ENCODE assay signal across 9 cellular contexts in the genomic region with DNA sequence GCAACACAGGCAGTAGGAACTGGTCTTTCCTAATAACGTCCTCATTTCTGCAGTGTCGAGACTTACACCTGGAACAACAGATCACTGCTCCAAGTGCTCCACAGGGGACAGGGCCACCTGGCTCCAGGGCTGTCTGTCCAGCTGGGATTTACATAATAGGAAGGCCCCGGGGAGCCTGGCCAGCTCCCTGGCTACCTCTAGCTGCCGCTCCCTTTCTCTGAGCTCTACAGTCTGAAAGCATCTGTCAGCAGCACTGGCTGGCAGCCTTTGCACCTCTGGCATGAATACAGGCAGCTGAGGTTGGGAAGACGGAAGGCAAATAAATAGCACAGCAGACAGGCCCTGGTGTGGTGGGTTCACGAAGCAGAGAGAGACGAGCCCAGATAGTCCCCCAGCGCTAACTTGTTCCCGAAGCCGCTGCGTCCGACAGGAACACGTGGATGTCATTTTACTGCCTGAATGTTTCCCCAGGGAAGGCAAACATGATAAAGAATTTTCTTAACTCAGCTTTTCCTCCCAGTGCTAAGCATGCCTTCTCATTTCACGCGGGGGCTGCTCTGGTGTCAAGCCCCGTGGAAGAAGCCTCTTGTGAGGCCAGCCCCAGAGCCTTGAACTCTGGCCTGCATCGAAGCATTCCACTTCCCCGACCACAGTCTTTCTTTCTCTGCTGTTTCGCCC.
DNase-seq lines count a peak whose midpoint lies in the region; ATAC-seq and TF ChIP-seq lines count a peak whose summit lies in the region.
"Had no signal": no experiment of that assay in that cellular context is flagged by ENCODE, and none has a peak within 500 bp of the region (broad histone marks: within the 10 kb centered on the region; RNA-seq: fewer than 3 reads in every experiment).

No MANE protein-coding gene starts in this region.

- no peak overlapping the region for H2AFZ ChIP-seq in parathyroid adenoma

- H3K4me1 ChIP-seq in adrenal gland (replicated peaks in 1 of 2) (peaks cover 10 to 18% of the 10 kb centered on the region in 2 donors), right atrium auricular region (peaks cover 0 to 39% of the 10 kb centered on the region in 2 donors), parathyroid adenoma (no peaks in the 10 kb centered on the region)

- H3K9me3 ChIP-seq in adrenal gland (replicated peaks in 1 of 3) (no peaks in the 10 kb centered on the region), right atrium auricular region (no peaks in the 10 kb centered on the region), parathyroid adenoma (ENCODE audit: control insufficient read depth, low read length) (no peaks in the 10 kb centered on the region)

- H3K4me3 ChIP-seq in adrenal gland = no peak overlapping the region
- no peak overlapping the region for H3K4me3 ChIP-seq in right atrium auricular region
- no peak overlapping the region for H3K4me3 ChIP-seq in parathyroid adenoma (ENCODE audit: low read depth, low read length)

- H3K27me3 ChIP-seq in adrenal gland (no peaks in the 10 kb centered on the region), right atrium auricular region (no peaks in the 10 kb centered on the region), parathyroid adenoma (ENCODE audit: control insufficient read depth, insufficient read depth, low read length) (no peaks in the 10 kb centered on the region)

- ATAC-seq in HG02623 (IDR thresholded peaks at IDR 0.05; ENCODE audit: unreplicated experiment) = no peak
- ATAC-seq in GM18870 (IDR thresholded peaks at IDR 0.05; ENCODE audit: unreplicated experiment) = no peak

- WGBS in adrenal gland, 4 donors = 40 to 64% (median 45%) methylated on average over 17 to 19 of the region's 19 CpGs

- H3K27ac ChIP-seq in adrenal gland = peak overlapping the region in 1 of 5 donors; percentile 44
- peak overlapping the region; percentile 56 to 59 for H3K27ac ChIP-seq in right atrium auricular region
- peak overlapping the region; percentile 11 for H3K27ac ChIP-seq in parathyroid adenoma

- H3K4me2 ChIP-seq in parathyroid adenoma (ENCODE audit: low read length) = no peak overlapping the region

- TF ChIP-seq POLR2A in adrenal gland (IDR thresholded peaks at IDR 0.05) = no peak

- intact Hi-C loops in adrenal gland (cut with DNase I) = no loop called here

- TF ChIP-seq CTCF in adrenal gland (IDR thresholded peaks at IDR 0.05) (no peak), right atrium auricular region (IDR thresholded peaks at IDR 0.05) (peak in 1 of 2 donors; percentile 23), parathyroid adenoma (IDR thresholded peaks at IDR 0.05) (no peak)

- no peak overlapping the region for H3K9ac ChIP-seq in parathyroid adenoma

- DNase-seq in COR-L47 (lab: John Stamatoyannopoulos, UW) = peak; percentile 86
- peak in 5 of 7 donors; percentile 5 to 55 (median 25) for DNase-seq in adrenal gland
- no peak for DNase-seq in right atrium auricular region (ENCODE audit: low spot score)
- DNase-seq in NOMO-1 treated with DMSO at 0.1 percent for 48 hours (lab: John Stamatoyannopoulos, UW; ENCODE audit: unreplicated experiment) = no peak
- DNase-seq in NCI-H2107 treated with DMSO at 0.1 percent for 48 hours (lab: John Stamatoyannopoulos, UW; ENCODE audit: unreplicated experiment) = no peak
- DNase-seq: AML-193 had no signal

- H3K79me2 ChIP-seq in parathyroid adenoma = no peaks in the 10 kb centered on the region

- H3K36me3 ChIP-seq in adrenal gland (replicated peaks in 1 of 2) = no peaks in the 10 kb centered on the region
- H3K36me3 ChIP-seq in right atrium auricular region = no peaks in the 10 kb centered on the region
- no peaks in the 10 kb centered on the region for H3K36me3 ChIP-seq in parathyroid adenoma (ENCODE audit: control insufficient read depth, insufficient read depth, low read length)

Comparison
In these comparisons a context has a peak if more than half of its experiments do, and no peak if none do; other contexts are left out.
1. DNase-seq: peak in COR-L47 (single experiment) and adrenal gland (5 of 7); none in right atrium auricular region (single experiment), NOMO-1 treated with DMSO at 0.1 percent for 48 hours (single experiment) and NCI-H2107 treated with DMSO at 0.1 percent for 48 hours (single experiment).